Comparison of ENCODE assay signal across 9 cellular contexts in genomic region chr15:73956276-73957086, GRCh38. TPM values are rescaled to one million over a fixed set of nuclear protein-coding genes. Genes with fewer than 3 reads are reported as not detected.
DNase-seq lines count a peak whose midpoint lies in the region; ATAC-seq and TF ChIP-seq lines count a peak whose summit lies in the region.
"Had no signal": no experiment of that assay in that cellular context is flagged by ENCODE, and none has a peak within 500 bp of the region (broad histone marks: within the 10 kb centered on the region; RNA-seq: fewer than 3 reads in every experiment).

No MANE protein-coding gene starts in this region.

- DNase-seq in AG08395 (ENCODE audit: low spot score), result peak; percentile 96
- DNase-seq in HPDE6-E6E7 (ENCODE audit: extremely low spot score), result peak; percentile 70
- peak; percentile 95 for DNase-seq in astrocyte of the spinal cord (ENCODE audit: low read depth, low spot score)
- DNase-seq in kidney tubule cell (ENCODE audit: low spot score), result peak; percentile 97
- DNase-seq in GM19240 (ENCODE audit: insufficient read length, low spot score), result no peak
- DNase-seq in Peyer's patch, result no peak
- DNase-seq in SHP77 (lab: John Stamatoyannopoulos, UW), result no peak
- DNase-seq: T-helper 2 cell had no signal

- H3K27ac ChIP-seq in Peyer's patch, result no peak overlapping the region

- no peak for TF ChIP-seq CTCF in astrocyte of the spinal cord (IDR thresholded peaks at IDR 0.05; ENCODE audit: low read depth, low read length)
- TF ChIP-seq CTCF in Peyer's patch (IDR thresholded peaks at IDR 0.05), result no peak

- H3K4me1 ChIP-seq in Peyer's patch, result peaks cover 3 to 20% (median 15%) of the 10 kb centered on the region in 4 donors

- H3K36me3 ChIP-seq in Peyer's patch, result no peaks in the 10 kb centered on the region

- H3K9me3 ChIP-seq in Peyer's patch, result no peaks in the 10 kb centered on the region

- in situ Hi-C loops in astrocyte of the spinal cord (cut with HindIII; ENCODE audit: low sequenced_read_pairs), result no loop called here

- no peak overlapping the region for H3K4me3 ChIP-seq in astrocyte of the spinal cord (ENCODE audit: low read depth, low read length)
- H3K4me3 ChIP-seq in Peyer's patch, result no peak overlapping the region

- no peak for ATAC-seq in GM18498 (IDR thresholded peaks at IDR 0.05; ENCODE audit: unreplicated experiment)

- no peak for TF ChIP-seq POLR2A in Peyer's patch (IDR thresholded peaks at IDR 0.05)

- H3K27me3 ChIP-seq in Peyer's patch, result no peaks in the 10 kb centered on the region

RNA-seq across cellular contexts. Expression of gene LOXL1, which starts 30.2 kb away (rescaled TPM):
- 1 to 10 TPM; 1.8 to 8.3 (median 5.4) TPM for total RNA-seq in Peyer's patch

RNA-seq across cellular contexts. Expression of gene STOML1, which starts 35.6 kb away (rescaled TPM):
- total RNA-seq in Peyer's patch, result 10 to 100 TPM in 3 of 4 donors, not detected in 1; 10.9 to 24.5 (median 13.5) TPM

RNA-seq across cellular contexts. Expression of gene PML, which starts 38.0 kb away (rescaled TPM):
- 100 to 1,000 TPM in 1 of 4 donors, 10 to 100 TPM in 3; 52.4 to 116 (median 82.9) TPM for total RNA-seq in Peyer's patch

Comparison
In these comparisons a context has a peak if more than half of its experiments do, and no peak if none do; other contexts are left out.
1. DNase-seq: peak in AG08395 (single experiment), HPDE6-E6E7 (single experiment), astrocyte of the spinal cord (single experiment) and kidney tubule cell (single experiment); none in GM19240 (single experiment), Peyer's patch (0 of 3) and SHP77 (0 of 2).